Comparison of ENCODE assay signal across 15 cellular contexts in genomic region chr2:10792660-10793400, GRCh38. TPM values are rescaled to one million over a fixed set of nuclear protein-coding genes. Genes with fewer than 3 reads are reported as not detected.
DNase-seq lines count a peak whose midpoint lies in the region; ATAC-seq and TF ChIP-seq lines count a peak whose summit lies in the region.
"Had no signal": no experiment of that assay in that cellular context is flagged by ENCODE, and none has a peak within 500 bp of the region (broad histone marks: within the 10 kb centered on the region; RNA-seq: fewer than 3 reads in every experiment).

No MANE protein-coding gene starts in this region.

- peaks cover 29% of the 10 kb centered on the region for H3K4me1 Mint-ChIP-seq in activated CD8-positive, alpha-beta memory T cell treated with anti-CD3 and anti-CD28 coated beads, Interleukin-2, amount 10 ng/mL, durations not matched to agents 7 days and 5 days
- H3K4me1 Mint-ChIP-seq in neural progenitor cell: peaks cover 3% of the 10 kb centered on the region

- no peak overlapping the region for H3K9ac ChIP-seq in KMS-11
- no peak overlapping the region for H3K9ac ChIP-seq in neural progenitor cell
- H3K9ac ChIP-seq: parathyroid adenoma had no signal

- TF ChIP-seq CTCF in KMS-11 (conservative IDR thresholded peaks at IDR 0.05; ENCODE audit: low read depth, low read length) (no peak), brain microvascular endothelial cell (IDR thresholded peaks at IDR 0.05; ENCODE audit: low read depth, low read length, missing control alignments) (peak; percentile 33), neural progenitor cell (IDR thresholded peaks at IDR 0.05) (peak; percentile 28), tibial nerve (IDR thresholded peaks at IDR 0.05) (no peak)

- CTCF ChIA-PET in activated CD8-positive, alpha-beta memory T cell treated with anti-CD3 and anti-CD28 coated beads, Interleukin-2, amount 10 ng/mL, durations not matched to agents 7 days and 5 days (lab: Charles Lee): interaction anchor here (0.6 to 1.7 kb wide), 4 partner anchors 9 to 332 kb away, joined by 3 to 4 read pairs (median 4); no protein-coding TSS in a partner anchor

- H3K27me3 Mint-ChIP-seq in activated CD8-positive, alpha-beta memory T cell treated with anti-CD3 and anti-CD28 coated beads, Interleukin-2, amount 10 ng/mL, durations not matched to agents 7 days and 5 days: no peaks in the 10 kb centered on the region
- peaks cover 2% of the 10 kb centered on the region for H3K27me3 Mint-ChIP-seq in neural progenitor cell (ENCODE audit: insufficient read depth, low read depth)

- H2AFZ ChIP-seq in KMS-11 (ENCODE audit: low read depth): no peak overlapping the region
- H2AFZ ChIP-seq in neural progenitor cell (replicated peaks): no peak overlapping the region
- H2AFZ ChIP-seq: parathyroid adenoma had no signal

- H3K4me3 ChIP-seq in KMS-11 (IDR thresholded peaks at IDR 0.05; ENCODE audit: insufficient read depth, low read depth, low read length) (no peak overlapping the region), brain microvascular endothelial cell (ENCODE audit: low read depth, low read length) (no peak overlapping the region), neural progenitor cell (no peak overlapping the region), tibial nerve (no peak overlapping the region)
- H3K4me3 ChIP-seq: esophagus squamous epithelium had no signal

- no peak overlapping the region for H3K4me3 Mint-ChIP-seq in activated CD8-positive, alpha-beta memory T cell treated with anti-CD3 and anti-CD28 coated beads, Interleukin-2, amount 10 ng/mL, durations not matched to agents 7 days and 5 days
- no peak overlapping the region for H3K4me3 Mint-ChIP-seq in neural progenitor cell

- H4K20me1 ChIP-seq in KMS-11 (ENCODE audit: insufficient read depth) (peaks cover 3% of the 10 kb centered on the region; the same call in 1 of the 2 replicates), neural progenitor cell (ENCODE audit: low read depth) (peaks cover 15% of the 10 kb centered on the region)

- in situ Hi-C loops in brain microvascular endothelial cell (cut with HindIII; ENCODE audit: low pct_ligation_motif_present, low sequenced_read_pairs): no loop called here

- ATAC-seq in activated CD8-positive, alpha-beta memory T cell treated with anti-CD3 and anti-CD28 coated beads, Interleukin-2, amount 10 ng/mL, durations not matched to agents 7 days and 5 days: no peak
- ATAC-seq in HG02571 (IDR thresholded peaks at IDR 0.05; ENCODE audit: unreplicated experiment): no peak

- TF ChIP-seq EP300 in tibial nerve (IDR thresholded peaks at IDR 0.05): no peak

- peak overlapping the region; percentile 5 for H3K27ac Mint-ChIP-seq in activated CD8-positive, alpha-beta memory T cell treated with anti-CD3 and anti-CD28 coated beads, Interleukin-2, amount 10 ng/mL, durations not matched to agents 7 days and 5 days
- peak overlapping the region; percentile 6 for H3K27ac Mint-ChIP-seq in neural progenitor cell

- TF ChIP-seq POLR2A in tibial nerve (IDR thresholded peaks at IDR 0.05): no peak

- WGBS in tibial nerve, 2 donors: 89 to 90% methylated on average over 17 of the region's 17 CpGs

- H3K4me1 ChIP-seq in KMS-11 (ENCODE audit: low read depth, poor library complexity, severe bottlenecking) (peaks cover 76% of the 10 kb centered on the region), neural progenitor cell (no peaks in the 10 kb centered on the region), tibial nerve (no peaks in the 10 kb centered on the region)
- H3K4me1 ChIP-seq: parathyroid adenoma had no signal

- H3K79me2 ChIP-seq in KMS-11 (ENCODE audit: insufficient read depth, low read depth) (peaks cover 62% of the 10 kb centered on the region), neural progenitor cell (ENCODE audit: low read depth) (peaks cover 27% of the 10 kb centered on the region)

- no peak for DNase-seq in activated CD8-positive, alpha-beta memory T cell treated with anti-CD3 and anti-CD28 coated beads, Interleukin-2, amount 10 ng/mL, durations not matched to agents 7 days and 5 days
- DNase-seq in activated CD8-positive, alpha-beta memory T cell treated with anti-CD3 and anti-CD28 coated beads, Interleukin-2, amount 50 U/mL, for 4 hours: no peak
- DNase-seq in brain microvascular endothelial cell (no peak), neural progenitor cell (ENCODE audit: low spot score) (no peak), tibial nerve (ENCODE audit: low spot score in 2 of 2) (no peak)
- DNase-seq in activated CD4-positive, CD25-positive, alpha-beta regulatory T cell treated with anti-CD3 and anti-CD28 coated beads, Interleukin-2, amount 50 U/mL, for 72 hours: no peak
- DNase-seq: activated effector memory CD4-positive, alpha-beta T cell treated with anti-CD3 and anti-CD28 coated beads, Interleukin-2, amount 50 U/mL, for 16 hours; caudate nucleus; esophagus squamous epithelium; IMR-90; NCI-H526 treated with DMSO at 0.1 percent for 48 hours; stimulated activated CD4-positive, alpha-beta T cell treated with anti-CD3 and anti-CD28 coated beads, Interleukin-15, amount 100 ng/mL, for 24 hours had no signal

- no peaks in the 10 kb centered on the region for H3K27me3 ChIP-seq in KMS-11 (ENCODE audit: insufficient read depth, low read depth)
- H3K27me3 ChIP-seq in brain microvascular endothelial cell (replicated peaks): no peaks in the 10 kb centered on the region
- H3K27me3 ChIP-seq in neural progenitor cell: no peaks in the 10 kb centered on the region
- H3K27me3 ChIP-seq in tibial nerve: no peaks in the 10 kb centered on the region
- H3K27me3 ChIP-seq: esophagus squamous epithelium had no signal

- no peaks in the 10 kb centered on the region for H3K9me3 ChIP-seq in neural progenitor cell (ENCODE audit: low read depth)
- H3K9me3 ChIP-seq in tibial nerve: no peaks in the 10 kb centered on the region
- H3K9me3 ChIP-seq: esophagus squamous epithelium had no signal

- H3K36me3 Mint-ChIP-seq in activated CD8-positive, alpha-beta memory T cell treated with anti-CD3 and anti-CD28 coated beads, Interleukin-2, amount 10 ng/mL, durations not matched to agents 7 days and 5 days: peaks cover 64% of the 10 kb centered on the region
- H3K36me3 Mint-ChIP-seq in neural progenitor cell: peaks cover 53% of the 10 kb centered on the region

- H3F3A ChIP-seq in neural progenitor cell (ENCODE audit: low read depth): no peaks in the 10 kb centered on the region

- no peaks in the 10 kb centered on the region for H3K9me3 Mint-ChIP-seq in activated CD8-positive, alpha-beta memory T cell treated with anti-CD3 and anti-CD28 coated beads, Interleukin-2, amount 10 ng/mL, durations not matched to agents 7 days and 5 days (ENCODE audit: low read depth)
- H3K9me3 Mint-ChIP-seq in neural progenitor cell: no peaks in the 10 kb centered on the region

- peak overlapping the region; percentile 71 for H3K27ac ChIP-seq in KMS-11
- no peak overlapping the region for H3K27ac ChIP-seq in brain microvascular endothelial cell
- H3K27ac ChIP-seq in neural progenitor cell: no peak overlapping the region
- H3K27ac ChIP-seq in tibial nerve: no peak overlapping the region
- H3K27ac ChIP-seq: parathyroid adenoma had no signal

- H3K4me2 ChIP-seq in KMS-11: peak overlapping the region; percentile 44
- no peak overlapping the region for H3K4me2 ChIP-seq in neural progenitor cell

- H3K36me3 ChIP-seq in KMS-11 (ENCODE audit: insufficient read depth): peaks cover 30% of the 10 kb centered on the region
- H3K36me3 ChIP-seq in brain microvascular endothelial cell (replicated peaks): peaks cover 78% of the 10 kb centered on the region
- peaks cover 33% of the 10 kb centered on the region for H3K36me3 ChIP-seq in neural progenitor cell
- peaks cover 0 to 98% (median 12%) of the 10 kb centered on the region in 3 donors for H3K36me3 ChIP-seq in tibial nerve

RNA-seq across cellular contexts. Expression of gene PDIA6, which starts 19.8 kb away (rescaled TPM):
- total RNA-seq in activated CD8-positive, alpha-beta memory T cell treated with anti-CD3 and anti-CD28 coated beads, Interleukin-2, amount 10 ng/mL, durations not matched to agents 7 days and 5 days: 100 to 1,000 TPM; 134 to 174 TPM
- total RNA-seq in neural progenitor cell (ENCODE audit: low replicate concordance) (299 and 381 TPM in 2 replicates), tibial nerve (10 to 100 TPM; 61.4 to 84.3 (median 76.2) TPM)

Comparison
In these comparisons a context has a peak if more than half of its experiments do, and no peak if none do; other contexts are left out.
1. CTCF ChIP-seq: peak in brain microvascular endothelial cell (single experiment) and neural progenitor cell (single experiment); none in KMS-11 (single experiment) and tibial nerve (0 of 5).